ENCODE assay signal across 15 cellular contexts in genomic region chr14:29442720-29443119, GRCh38.
A peak's percentile ranks its signal among the peaks of the same experiment; 100 is the strongest.
DNase-seq lines count a peak whose midpoint lies in the region; ATAC-seq, FAIRE-seq and TF ChIP-seq lines count a peak whose summit lies in the region.
"Had no signal": no experiment of that assay in that cellular context is flagged by ENCODE, and none has a peak within 500 bp of the region (broad histone marks: within the 10 kb centered on the region; RNA-seq: fewer than 3 reads in every experiment).

No MANE protein-coding gene starts in this region.

- H3K27me3 ChIP-seq in astrocyte (ENCODE audit: insufficient read depth, low read length): no peaks in the 10 kb centered on the region
- no peaks in the 10 kb centered on the region for H3K27me3 ChIP-seq in ascending aorta
- H3K27me3 ChIP-seq: body of pancreas, left lung had no signal

- H3K4me1 Mint-ChIP-seq in astrocyte (ENCODE audit: low read depth, unreplicated experiment): peaks cover 12% of the 10 kb centered on the region
- H3K4me1 Mint-ChIP-seq in activated naive CD4-positive, alpha-beta T cell treated with anti-CD3 and anti-CD28 coated beads, Interleukin-2, amount 10 ng/mL, durations not matched to agents 7 days and 5 days: no peaks in the 10 kb centered on the region

- peak overlapping the region; percentile 24 for H2AFZ ChIP-seq in astrocyte (ENCODE audit: low read depth, low read length)

- H3K9me3 ChIP-seq in astrocyte (ENCODE audit: insufficient read depth, low read depth, low read length): no peaks in the 10 kb centered on the region
- H3K9me3 ChIP-seq in ascending aorta: no peaks in the 10 kb centered on the region
- H3K9me3 ChIP-seq: body of pancreas, left lung had no signal

- H3K27ac ChIP-seq in astrocyte (ENCODE audit: low read depth, low read length) (no peak overlapping the region), ascending aorta (no peak overlapping the region)
- H3K27ac ChIP-seq: body of pancreas, left lung, VCaP had no signal

- no peak overlapping the region for H3K4me3 Mint-ChIP-seq in astrocyte (ENCODE audit: unreplicated experiment)
- no peak overlapping the region for H3K4me3 Mint-ChIP-seq in activated naive CD4-positive, alpha-beta T cell treated with anti-CD3 and anti-CD28 coated beads, Interleukin-2, amount 10 ng/mL, durations not matched to agents 7 days and 5 days

- peak overlapping the region; percentile 63 for H3K27ac Mint-ChIP-seq in astrocyte (ENCODE audit: unreplicated experiment)
- no peak overlapping the region for H3K27ac Mint-ChIP-seq in activated naive CD4-positive, alpha-beta T cell treated with anti-CD3 and anti-CD28 coated beads, Interleukin-2, amount 10 ng/mL, durations not matched to agents 7 days and 5 days

- no peaks in the 10 kb centered on the region for H4K20me1 ChIP-seq in astrocyte (ENCODE audit: insufficient read depth, low read length)

- H3K27me3 Mint-ChIP-seq in astrocyte (ENCODE audit: low read depth, unreplicated experiment): no peaks in the 10 kb centered on the region
- H3K27me3 Mint-ChIP-seq in activated naive CD4-positive, alpha-beta T cell treated with anti-CD3 and anti-CD28 coated beads, Interleukin-2, amount 10 ng/mL, durations not matched to agents 7 days and 5 days: no peaks in the 10 kb centered on the region

- H3K79me2 ChIP-seq in astrocyte (ENCODE audit: insufficient read depth, low read length): no peaks in the 10 kb centered on the region

- no peak overlapping the region for H3K9ac ChIP-seq in astrocyte (ENCODE audit: low read length)

- TF ChIP-seq CTCF in astrocyte (IDR thresholded peaks at IDR 0.05; ENCODE audit: insufficient read depth, low read depth, low read length) (no peak), ascending aorta (IDR thresholded peaks at IDR 0.05) (no peak)

- peaks cover 2% of the 10 kb centered on the region for H3K9me3 Mint-ChIP-seq in astrocyte (ENCODE audit: unreplicated experiment)
- peaks cover 23% of the 10 kb centered on the region for H3K9me3 Mint-ChIP-seq in activated naive CD4-positive, alpha-beta T cell treated with anti-CD3 and anti-CD28 coated beads, Interleukin-2, amount 10 ng/mL, durations not matched to agents 7 days and 5 days

- peak overlapping the region; percentile 62 for H3K4me2 ChIP-seq in astrocyte (ENCODE audit: low read length)

- CTCF ChIA-PET in activated naive CD4-positive, alpha-beta T cell treated with anti-CD3 and anti-CD28 coated beads, Interleukin-2, amount 10 ng/mL, durations not matched to agents 7 days and 5 days (lab: Charles Lee): no interaction called here

- intact Hi-C loops in ascending aorta (cut with DNase I): no loop called here

- no peak for ATAC-seq in GM19395 (IDR thresholded peaks at IDR 0.05; ENCODE audit: unreplicated experiment)
- ATAC-seq: body of pancreas, left lung had no signal

- no peak overlapping the region for H3K4me3 ChIP-seq in astrocyte (ENCODE audit: insufficient read depth, low read depth, low read length)
- H3K4me3 ChIP-seq in ascending aorta: no peak overlapping the region
- H3K4me3 ChIP-seq: body of pancreas, left lung had no signal

- no peaks in the 10 kb centered on the region for H3K36me3 Mint-ChIP-seq in astrocyte (ENCODE audit: low read depth, unreplicated experiment)
- H3K36me3 Mint-ChIP-seq in activated naive CD4-positive, alpha-beta T cell treated with anti-CD3 and anti-CD28 coated beads, Interleukin-2, amount 10 ng/mL, durations not matched to agents 7 days and 5 days: no peaks in the 10 kb centered on the region

- peak; percentile 54 for FAIRE-seq in astrocyte (lab: Jason Lieb, UNC)

- DNase-seq in AG08395 (ENCODE audit: low spot score) (peak; percentile 51), HS-5 (ENCODE audit: low read depth) (peak; percentile 57), astrocyte (ENCODE audit: low read depth) (peak; percentile 68), iPS DF 19.7 (ENCODE audit: low read depth, low spot score) (peak; percentile 0), MV-4-11 (lab: John Stamatoyannopoulos, UW) (no peak), ascending aorta (ENCODE audit: low spot score in 2 of 2) (no peak)
- no peak for DNase-seq in activated naive CD4-positive, alpha-beta T cell treated with anti-CD3 and anti-CD28 coated beads, Interleukin-2, amount 10 ng/mL, durations not matched to agents 7 days and 5 days
- DNase-seq: activated T-cell treated with anti-CD3 and anti-CD28 coated beads for 4 hours; AML-193; body of pancreas; GOT3; left lung; stimulated activated CD4-positive, alpha-beta T cell treated with anti-CD3 and anti-CD28 coated beads, Interleukin-4, amount 100 ng/mL, for 1 hour had no signal

- H3K4me1 ChIP-seq in astrocyte (ENCODE audit: insufficient read depth, low read length): peaks cover 5% of the 10 kb centered on the region
- H3K4me1 ChIP-seq in ascending aorta: no peaks in the 10 kb centered on the region
- H3K4me1 ChIP-seq: left lung had no signal

- H3K36me3 ChIP-seq in astrocyte (ENCODE audit: insufficient read depth, low read length) (no peaks in the 10 kb centered on the region), ascending aorta (no peaks in the 10 kb centered on the region)
- H3K36me3 ChIP-seq: left lung had no signal

Comparison
In these comparisons a context has a peak if more than half of its experiments do, and no peak if none do; other contexts are left out.
1. DNase-seq: peak in AG08395 (single experiment), HS-5 (single experiment), astrocyte (single experiment) and iPS DF 19.7 (single experiment); none in activated naive CD4-positive, alpha-beta T cell treated with anti-CD3 and anti-CD28 coated beads, Interleukin-2, amount 10 ng/mL, durations not matched to agents 7 days and 5 days (single experiment), MV-4-11 (single experiment) and ascending aorta (0 of 2).